1 cellular context compared by ENCODE assay signal in genomic region chr20:34676642-34677373, GRCh38.
TF ChIP-seq lines count a peak whose summit lies in the region.

Gene PIGU (minus strand): TSS chr20:34677092. CDS start chr20:34677085, 7 bp downstream.

TF ChIP-seq in HepG2, 621 proteins besides CTCF, POLR2A, EP300 and RAD21 (continued from another document and continues in another):
- no peak for TF ChIP-seq SNAPC4 (CRISPR knock-in tag; IDR thresholded peaks at IDR 0.05)
- TF ChIP-seq MYPOP (CRISPR knock-in tag; IDR thresholded peaks at IDR 0.05) = peak; percentile 75; the same call in 1 of the 2 replicates
- no peak for TF ChIP-seq ZC3H4 (CRISPR knock-in tag; IDR thresholded peaks at IDR 0.05; ENCODE audit: borderline replicate concordance)
- no peak for TF ChIP-seq LCORL (IDR thresholded peaks at IDR 0.05)
- peak; percentile 95 for TF ChIP-seq LCORL (CRISPR knock-in tag; IDR thresholded peaks at IDR 0.05)
- TF ChIP-seq ZNF326 (CRISPR knock-in tag; IDR thresholded peaks at IDR 0.05; ENCODE audit: borderline replicate concordance) = no peak
- TF ChIP-seq NR2C2 (CRISPR knock-in tag; IDR thresholded peaks at IDR 0.05; ENCODE audit: borderline replicate concordance) = peak; percentile 81
- TF ChIP-seq KLF15 (CRISPR knock-in tag; IDR thresholded peaks at IDR 0.05; ENCODE audit: borderline replicate concordance) = no peak; the same call in 1 of the 2 replicates
- no peak for TF ChIP-seq PRDM4 (CRISPR knock-in tag; IDR thresholded peaks at IDR 0.05; ENCODE audit: borderline replicate concordance)
- no peak for TF ChIP-seq ADNP (CRISPR knock-in tag; IDR thresholded peaks at IDR 0.05)
- no peak for TF ChIP-seq ZNF780A (CRISPR knock-in tag; IDR thresholded peaks at IDR 0.05)
- no peak for TF ChIP-seq NR2F1 (CRISPR knock-in tag; IDR thresholded peaks at IDR 0.05)
- peak; percentile 88 for TF ChIP-seq DZIP1 (CRISPR knock-in tag; IDR thresholded peaks at IDR 0.05)
- peak; percentile 97 for TF ChIP-seq ZSCAN30 (CRISPR knock-in tag; IDR thresholded peaks at IDR 0.05)
- no peak for TF ChIP-seq STAT5B (CRISPR knock-in tag; IDR thresholded peaks at IDR 0.05)
- no peak for TF ChIP-seq MTF1 (CRISPR knock-in tag; IDR thresholded peaks at IDR 0.05)
- peak; percentile 95 for TF ChIP-seq MAF1 (CRISPR knock-in tag; IDR thresholded peaks at IDR 0.05; ENCODE audit: borderline replicate concordance)
- peak; percentile 62; the same call in 1 of the 2 replicates for TF ChIP-seq KLF12 (CRISPR knock-in tag; IDR thresholded peaks at IDR 0.05; ENCODE audit: borderline replicate concordance)
- peak in 1 of 2 experiments; percentile 27; a peak in 1 of 4 replicates for TF ChIP-seq REST (IDR thresholded peaks at IDR 0.05; ENCODE audit: borderline replicate concordance in 1 of 2, low read depth in 1 of 2, low read length in 2 of 2)
- no peak for TF ChIP-seq ZFP41 (CRISPR knock-in tag; IDR thresholded peaks at IDR 0.05; ENCODE audit: borderline replicate concordance)
- TF ChIP-seq ZSCAN31 (CRISPR knock-in tag; IDR thresholded peaks at IDR 0.05; ENCODE audit: low read depth) = peak; percentile 92
- no peak for TF ChIP-seq SRSF9 (IDR thresholded peaks at IDR 0.05; ENCODE audit: borderline replicate concordance, insufficient read depth, low read depth, low read length, poor library complexity, severe bottlenecking)
- peak; percentile 71 for TF ChIP-seq ZBTB33 (CRISPR knock-in tag; IDR thresholded peaks at IDR 0.05)
- TF ChIP-seq ZNF224 (CRISPR knock-in tag; IDR thresholded peaks at IDR 0.05) = peak; percentile 31; the same call in 1 of the 2 replicates
- TF ChIP-seq ISL2 (CRISPR knock-in tag; IDR thresholded peaks at IDR 0.05) = peak; percentile 79
- 0 out of 2 replicates have a peak, but pooled peaks have one; percentile 84 for TF ChIP-seq SATB2 (CRISPR knock-in tag; IDR thresholded peaks at IDR 0.05)
- peak; percentile 91; the same call in 1 of the 2 replicates for TF ChIP-seq ZFP36L1 (CRISPR knock-in tag; IDR thresholded peaks at IDR 0.05)
- TF ChIP-seq ZNF431 (CRISPR knock-in tag; IDR thresholded peaks at IDR 0.05; ENCODE audit: borderline replicate concordance, low read depth) = 0 out of 2 replicates have a peak, but pooled peaks have one; percentile 32
- TF ChIP-seq TIGD3 (CRISPR knock-in tag; IDR thresholded peaks at IDR 0.05; ENCODE audit: borderline replicate concordance) = peak; percentile 82; the same call in 1 of the 2 replicates
- TF ChIP-seq THAP9 (CRISPR knock-in tag; IDR thresholded peaks at IDR 0.05; ENCODE audit: borderline replicate concordance) = peak; percentile 90; the same call in 1 of the 2 replicates
- peak; percentile 85 for TF ChIP-seq RFXANK (CRISPR knock-in tag; IDR thresholded peaks at IDR 0.05)
